ENCODE assay signal across 10 cellular contexts in genomic region chr6:73719041-73719440, GRCh38. TPM values are rescaled to one million over a fixed set of nuclear protein-coding genes. Genes with fewer than 3 reads are reported as not detected.
"Had no signal": no experiment of that assay in that cellular context is flagged by ENCODE, and none has a peak within 500 bp of the region (broad histone marks: within the 10 kb centered on the region; RNA-seq: fewer than 3 reads in every experiment).

No MANE protein-coding gene starts in this region.

- H3K4me1 ChIP-seq: HAP-1 had no signal

- H3K27ac Mint-ChIP-seq: HFFc6 had no signal

- ATAC-seq: HCT116, K562 had no signal

- H3K9me3 Mint-ChIP-seq: HFFc6 had no signal

- H3K9me3 ChIP-seq: HAP-1 had no signal

- H3K27ac ChIP-seq: GM23248 had no signal

- H3K36me3 ChIP-seq: HAP-1 had no signal

- H3K4me3 ChIP-seq: GM23248, HAP-1, K562 had no signal

- H3K4me3 Mint-ChIP-seq: HFFc6 had no signal

- DNase-seq: GM23248, GOT3, H7, HFFc6, IMR-90, KG1 had no signal

RNA-seq across cellular contexts. Expression of gene CD109, which starts 23.0 kb away (rescaled TPM):
- total RNA-seq: HT-29 had no signal
